ENCODE assay signal across 35 cellular contexts in the genomic region with DNA sequence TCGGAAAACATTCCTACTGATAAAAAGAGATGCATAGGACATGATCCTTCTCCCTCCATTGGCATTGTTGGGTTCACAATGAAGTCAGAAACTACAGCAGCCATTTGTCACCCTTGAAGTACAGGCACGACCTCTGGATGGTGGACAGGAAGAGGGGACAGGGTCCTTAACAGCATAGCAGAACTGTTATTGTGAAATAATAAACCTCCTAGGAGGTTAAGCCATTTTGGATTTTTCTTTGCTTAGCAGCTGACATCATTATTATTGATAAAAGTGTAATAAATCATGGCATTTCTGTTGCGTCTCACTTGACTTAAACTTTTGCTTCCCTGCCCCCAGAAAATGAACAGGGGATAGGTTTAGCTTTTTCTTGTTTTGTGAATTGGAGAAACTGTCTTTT.
"Had no signal": no experiment of that assay in that cellular context is flagged by ENCODE, and none has a peak within 500 bp of the region (broad histone marks: within the 10 kb centered on the region; RNA-seq: fewer than 3 reads in every experiment).

No MANE protein-coding gene starts in this region.

- H3K27me3 ChIP-seq: MG63 had no signal

- H3K36me3 ChIP-seq: MG63 had no signal

- H3K4me3 ChIP-seq: MG63 had no signal

- H3K9me3 ChIP-seq: MG63 had no signal

- DNase-seq: Karpas-422, Kasumi-1, MG63, MM.1S, MV-4-11, NCI-H1048, NCI-H1092, NCI-H1092 treated with DMSO at 0.1 percent for 48 hours, NCI-H1105, NCI-H1105 treated with DMSO at 0.1 percent for 48 hours, NCI-H1417, NCI-H1417 treated with DMSO at 0.1 percent for 48 hours, NCI-H1436, NCI-H1436 treated with DMSO at 0.1 percent for 48 hours, NCI-H146, NCI-H1694, NCI-H1694 treated with DMSO at 0.1 percent for 48 hours, NCI-H187, NCI-H187 treated with DMSO at 0.1 percent for 48 hours, NCI-H1930, NCI-H2029, NCI-H2029 treated with DMSO at 0.1 percent for 48 hours, NCI-H2081, NCI-H2081 treated with DMSO at 0.1 percent for 48 hours, NCI-H2107, NCI-H2171, NCI-H2171 treated with DMSO at 0.1 percent for 48 hours, NCI-H2227 treated with DMSO at 0.1 percent for 48 hours, NCI-H226, NCI-H345, NCI-H446, NCI-H446 treated with DMSO at 0.1 percent for 48 hours, NCI-H510A, NCI-H510A treated with DMSO at 0.1 percent for 48 hours, NCI-H524 had no signal
